ENCODE assay signal across 8 cellular contexts in the genomic region with DNA sequence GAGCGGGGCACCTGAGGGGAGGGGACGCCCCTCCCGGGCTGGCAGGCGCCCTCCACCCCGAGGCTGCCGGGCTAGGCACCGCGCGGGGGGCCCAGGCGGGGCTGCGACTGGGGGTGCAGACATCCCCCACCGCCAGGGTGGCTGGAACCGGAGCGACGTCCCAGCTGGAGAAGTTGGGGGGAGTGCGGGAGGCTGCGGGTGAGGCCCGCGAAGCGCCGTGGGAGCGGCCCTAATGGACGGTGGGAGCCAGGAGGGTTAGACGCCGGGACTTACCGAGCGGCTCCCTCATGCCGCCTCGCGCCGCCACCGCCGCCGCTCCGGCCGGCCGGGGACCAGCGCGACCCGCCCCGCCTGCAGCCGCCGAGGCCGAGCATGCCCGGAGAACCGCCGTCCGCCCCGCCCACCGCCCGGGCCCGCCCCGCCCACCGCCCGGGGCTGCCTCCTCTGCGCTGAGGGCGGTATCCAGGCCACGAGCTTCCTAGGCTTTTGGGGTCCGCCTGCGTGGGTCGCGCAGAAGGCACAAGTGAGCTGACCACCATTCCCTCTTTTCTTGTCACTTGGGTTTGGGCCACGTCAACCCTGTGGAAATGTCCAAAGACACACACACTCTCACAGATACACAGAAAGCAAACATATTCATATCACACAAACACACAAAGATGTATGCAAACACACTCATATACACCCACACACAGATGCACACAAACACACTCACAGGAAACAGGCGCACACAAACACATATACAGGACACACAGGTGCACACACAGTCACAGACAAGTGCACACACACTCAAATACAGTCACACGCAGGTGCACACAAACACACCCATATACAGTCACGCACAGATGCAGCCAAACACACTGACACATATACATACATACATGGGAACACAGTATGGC. TPM values are rescaled to one million over a fixed set of nuclear protein-coding genes. Genes with fewer than 3 reads are reported as not detected.
DNase-seq lines count a peak whose midpoint lies in the region; ATAC-seq and TF ChIP-seq lines count a peak whose summit lies in the region.

A gene with protein sequence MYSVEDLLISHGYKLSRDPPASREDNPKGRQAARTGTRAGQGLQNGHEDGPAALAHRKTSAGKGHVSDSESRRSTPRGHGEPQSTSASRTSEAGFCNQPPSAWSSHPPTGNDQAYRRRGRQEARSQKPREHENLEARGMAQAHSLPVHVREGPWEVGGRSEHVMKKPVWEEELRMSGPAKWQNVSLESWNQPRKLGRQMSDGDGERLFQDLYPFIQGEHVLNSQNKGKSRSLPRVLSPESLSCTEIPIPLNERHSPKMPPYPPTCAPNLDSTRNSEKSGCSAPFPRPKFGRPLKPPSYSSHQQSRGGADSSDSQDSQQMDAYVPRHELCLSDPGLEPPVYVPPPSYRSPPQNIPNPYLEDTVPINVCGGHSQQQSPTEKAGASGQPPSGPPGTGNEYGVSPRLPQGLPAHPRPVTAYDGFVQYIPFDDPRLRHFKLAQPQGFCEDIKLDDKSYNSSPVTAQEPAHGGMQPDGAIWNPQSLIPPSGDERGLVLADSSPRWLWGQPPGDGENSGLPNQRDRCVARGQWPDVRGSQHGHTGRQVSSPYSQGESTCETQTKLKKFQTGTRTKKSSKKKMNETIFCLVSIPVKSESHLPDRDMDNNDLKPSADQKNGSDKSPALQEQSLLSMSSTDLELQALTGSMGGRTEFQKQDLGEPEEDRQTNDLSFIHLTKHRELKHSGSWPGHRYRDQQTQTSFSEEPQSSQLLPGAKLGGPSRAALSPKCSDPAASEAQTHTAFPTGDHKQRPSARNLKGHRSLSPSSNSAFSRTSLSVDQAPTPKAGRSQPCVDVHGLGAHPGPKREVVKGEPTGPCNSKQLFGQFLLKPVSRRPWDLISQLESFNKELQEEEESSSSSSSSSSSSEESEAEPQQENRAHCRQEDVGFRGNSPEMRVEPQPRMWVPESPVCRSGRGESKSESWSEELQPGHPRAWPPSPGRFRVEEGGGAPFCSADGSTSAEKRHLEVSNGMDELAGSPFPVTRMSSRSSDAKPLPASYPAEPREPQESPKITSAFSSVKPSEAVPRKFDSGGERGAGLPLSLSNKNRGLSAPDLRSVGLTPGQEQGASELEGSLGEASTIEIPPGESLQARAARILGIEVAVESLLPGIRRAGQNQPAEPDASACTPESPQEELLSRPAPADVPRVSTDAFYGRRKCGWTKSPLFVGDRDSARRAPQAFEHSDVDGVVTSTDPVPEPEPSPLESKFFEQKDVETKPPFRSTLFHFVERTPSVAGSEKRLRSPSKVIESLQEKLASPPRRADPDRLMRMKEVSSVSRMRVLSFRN (N-terminal part only) (minus strand): TSS at position 378 of the 899 bp plus-strand sequence. CDS start 11,774 bp downstream, outside the sequence.

- peak within 1 kb of the TSS; percentile 57 for H2AFZ ChIP-seq in GM23248

- H3K9me2 ChIP-seq in GM23248 (ENCODE audit: insufficient read depth): no peaks in the 10 kb centered on the region

- TF ChIP-seq CTCF in fibroblast of villous mesenchyme (IDR thresholded peaks at IDR 0.05; ENCODE audit: insufficient read depth, low read depth, low read length): no peak

- H3K27ac Mint-ChIP-seq in naive thymus-derived CD8-positive, alpha-beta T cell: no peak within 1 kb of the TSS

- peak within 1 kb of the TSS in 10 of 11 experiments; percentile 6 to 65 (median 56); a peak in 16 of 22 replicates for H3K27ac ChIP-seq in BLaER1 treated with 17β-estradiol and CSF1 and Interleukin-3, amounts not matched to agents 10 nM and 100 nM
- H3K27ac ChIP-seq in GM23248 (peak within 1 kb of the TSS; percentile 56), stomach smooth muscle (ENCODE audit: low read length) (no peak within 1 kb of the TSS)

- no peaks in the 10 kb centered on the region for H3K36me3 ChIP-seq in BLaER1 treated with 17β-estradiol and CSF1 and Interleukin-3, amounts not matched to agents 10 nM and 100 nM
- no peaks in the 10 kb centered on the region for H3K36me3 ChIP-seq in GM23248 (ENCODE audit: low read depth)
- H3K36me3 ChIP-seq in NT2/D1 (ENCODE audit: insufficient read depth, insufficient read length, low read length): no peaks in the 10 kb centered on the region
- no peaks in the 10 kb centered on the region for H3K36me3 ChIP-seq in stomach smooth muscle (ENCODE audit: control insufficient read depth in 2 of 2, insufficient read depth in 2 of 2, low read length in 2 of 2)

- no peaks in the 10 kb centered on the region for H3K9me3 ChIP-seq in BLaER1 treated with 17β-estradiol and CSF1 and Interleukin-3, amounts not matched to agents 10 nM and 100 nM (replicated peaks in 1 of 11)
- H3K9me3 ChIP-seq in GM23248 (ENCODE audit: low read depth) (no peaks in the 10 kb centered on the region), NT2/D1 (ENCODE audit: insufficient read depth, low read length) (no peaks in the 10 kb centered on the region), stomach smooth muscle (ENCODE audit: control insufficient read depth in 2 of 2, low read length in 2 of 2) (no peaks in the 10 kb centered on the region)

- DNase-seq in GM23248: peak; percentile 74
- peak; percentile 25 for DNase-seq in NT2/D1 (ENCODE audit: low read depth, low spot score)
- peak; percentile 22 for DNase-seq in activated T-helper 9 cell treated with anti-CD3 and anti-CD28 coated beads, Interleukin-2, amount 50 U/mL, for 16 hours (ENCODE audit: low read depth)
- DNase-seq in fibroblast of villous mesenchyme (ENCODE audit: low read depth): no peak
- DNase-seq in naive thymus-derived CD8-positive, alpha-beta T cell: peak in 7 of 10 donors; percentile 13 to 55 (median 36)

- H3K27me3 ChIP-seq in BLaER1 treated with 17β-estradiol and CSF1 and Interleukin-3, amounts not matched to agents 10 nM and 100 nM: peaks cover 16 to 29% (median 20%) of the 10 kb centered on the region in 11 experiments
- H3K27me3 ChIP-seq in GM23248 (replicated peaks; ENCODE audit: insufficient read depth): no peaks in the 10 kb centered on the region
- H3K27me3 ChIP-seq in NT2/D1 (ENCODE audit: insufficient read depth, insufficient read length): peaks cover 35% of the 10 kb centered on the region
- peaks cover 0 to 2% of the 10 kb centered on the region in 2 donors for H3K27me3 ChIP-seq in stomach smooth muscle (ENCODE audit: control insufficient read depth in 1 of 2, insufficient read depth in 2 of 2, low read length in 2 of 2)

- peak within 1 kb of the TSS; percentile 66 to 82 (median 74) for H3K4me3 ChIP-seq in BLaER1 treated with 17β-estradiol and CSF1 and Interleukin-3, amounts not matched to agents 10 nM and 100 nM
- H3K4me3 ChIP-seq in GM23248: peak within 1 kb of the TSS; percentile 76
- H3K4me3 ChIP-seq in NT2/D1 (ENCODE audit: insufficient read length, low read depth): peak within 1 kb of the TSS; percentile 76
- H3K4me3 ChIP-seq in fibroblast of villous mesenchyme (ENCODE audit: low read depth, low read length): peak within 1 kb of the TSS; percentile 75
- H3K4me3 ChIP-seq in stomach smooth muscle (ENCODE audit: low read length in 2 of 2): peak within 1 kb of the TSS; percentile 71 to 79

- H3K4me1 Mint-ChIP-seq in naive thymus-derived CD8-positive, alpha-beta T cell: peaks cover 4 to 12% (median 9%) of the 10 kb centered on the region in 4 donors

- H3K79me2 ChIP-seq in GM23248 (ENCODE audit: insufficient read depth): peaks cover 31% of the 10 kb centered on the region

- peak within 1 kb of the TSS; percentile 68 to 82 (median 76) for H3K9ac ChIP-seq in BLaER1 treated with 17β-estradiol and CSF1 and Interleukin-3, amounts not matched to agents 10 nM and 100 nM
- peak within 1 kb of the TSS; percentile 84 for H3K9ac ChIP-seq in GM23248
- peak within 1 kb of the TSS; percentile 80 for H3K9ac ChIP-seq in NT2/D1 (ENCODE audit: insufficient read length, low read depth)
- H3K9ac ChIP-seq in stomach smooth muscle (ENCODE audit: low read length in 2 of 2): peak within 1 kb of the TSS; percentile 36 to 39

- H3K9me3 Mint-ChIP-seq in naive thymus-derived CD8-positive, alpha-beta T cell: peaks cover 0 to 2% (median 0%) of the 10 kb centered on the region in 9 donors

- in situ Hi-C loops in GM23248 (cut with MboI): no loop called here

- POLR2A ChIA-PET in naive thymus-derived CD8-positive, alpha-beta T cell (lab: Charles Lee): no interaction called here

- H3F3A ChIP-seq in GM23248 (ENCODE audit: insufficient read depth): peaks cover 64% of the 10 kb centered on the region

- peak within 1 kb of the TSS; percentile 53 to 87 (median 76) for H3K4me3 Mint-ChIP-seq in naive thymus-derived CD8-positive, alpha-beta T cell

- H3K4me2 ChIP-seq in BLaER1 treated with 17β-estradiol and CSF1 and Interleukin-3, amounts not matched to agents 10 nM and 100 nM: peak within 1 kb of the TSS; percentile 98 to 100 (median 99)
- peak within 1 kb of the TSS; percentile 88 for H3K4me2 ChIP-seq in GM23248 (ENCODE audit: unreplicated experiment)

- peaks cover 5 to 21% (median 14%) of the 10 kb centered on the region in 10 experiments; a peak in 18 of 20 replicates for H3K4me1 ChIP-seq in BLaER1 treated with 17β-estradiol and CSF1 and Interleukin-3, amounts not matched to agents 10 nM and 100 nM
- H3K4me1 ChIP-seq in GM23248 (ENCODE audit: insufficient read depth) (peaks cover 74% of the 10 kb centered on the region), NT2/D1 (ENCODE audit: insufficient read depth, insufficient read length) (peaks cover 4% of the 10 kb centered on the region), stomach smooth muscle (ENCODE audit: control insufficient read depth, insufficient read depth, low read length) (peaks cover 16% of the 10 kb centered on the region)

- WGBS in GM23248 (ENCODE audit: low coverage in 1 of 2, low lambda C conversion rate in 2 of 2, missing lambda C conversion rate in 2 of 2), 2 experiments: 8 to 11% methylated on average over 22 to 35 of the region's 66 CpGs

- no peaks in the 10 kb centered on the region for H4K20me1 ChIP-seq in BLaER1 treated with 17β-estradiol and CSF1 and Interleukin-3, amounts not matched to agents 10 nM and 100 nM
- no peaks in the 10 kb centered on the region for H4K20me1 ChIP-seq in GM23248 (ENCODE audit: insufficient read depth)

- ATAC-seq in naive thymus-derived CD8-positive, alpha-beta T cell: peak; percentile 72 to 93
- no peak for ATAC-seq in HG03039 (IDR thresholded peaks at IDR 0.05; ENCODE audit: unreplicated experiment)

- H3K36me3 Mint-ChIP-seq in naive thymus-derived CD8-positive, alpha-beta T cell: peaks cover 0 to 3% (median 0%) of the 10 kb centered on the region in 3 donors

- H3K27me3 Mint-ChIP-seq in naive thymus-derived CD8-positive, alpha-beta T cell: peaks cover 48 to 87% (median 63%) of the 10 kb centered on the region in 5 donors

RNA-seq across cellular contexts. Expression of the gene that starts here (rescaled TPM):
- total RNA-seq in GM23248 (2014; rRNA removed; shearing (Covaris generic)): 24.3 and 24.8 TPM in 2 replicates
- polyA plus RNA-seq in GM23248 (2016; fragmentation: Nextera tagmentation; extraction: Ambion mirVana): 17.1 and 21.1 TPM in 2 replicates
- total RNA-seq in fibroblast of villous mesenchyme: 7.8 and 18.7 TPM in 2 replicates
- not detected for total RNA-seq in naive thymus-derived CD8-positive, alpha-beta T cell
- not detected for polyA plus RNA-seq in naive thymus-derived CD8-positive, alpha-beta T cell

Comparison
In these comparisons a context has a peak if more than half of its experiments do, and no peak if none do; other contexts are left out.
1. RNA of the gene that starts here (polyA plus RNA-seq): 17.1 to 21.1 TPM in GM23248; not detected in naive thymus-derived CD8-positive, alpha-beta T cell; every median in the first group is over 10 times any median in the second.
2. Peak in DNase-seq and ATAC-seq in naive thymus-derived CD8-positive, alpha-beta T cell; RNA of the gene not detected or under 1 TPM.
3. Peak in every context shown above with its lines, with median percentiles within 50 percentile points of each other: H3K4me3 ChIP-seq and H3K9ac ChIP-seq.